ENCODE assay signal across 17 cellular contexts in genomic region chr3:157585386-157585785, GRCh38.
DNase-seq lines count a peak whose midpoint lies in the region; ATAC-seq and TF ChIP-seq lines count a peak whose summit lies in the region.
"Had no signal": no experiment of that assay in that cellular context is flagged by ENCODE, and none has a peak within 500 bp of the region (broad histone marks: within the 10 kb centered on the region; RNA-seq: fewer than 3 reads in every experiment).

No MANE protein-coding gene starts in this region.

- no peaks in the 10 kb centered on the region for H3K4me1 ChIP-seq in testis
- H3K4me1 ChIP-seq: BLaER1 had no signal

- no peak overlapping the region for H3K27ac Mint-ChIP-seq in T-helper 17 cell
- H3K27ac Mint-ChIP-seq: CD8-positive, alpha-beta memory T cell had no signal

- intact Hi-C loops in testis (cut with DNase I; ENCODE audit: low total_unique reads): no loop called here
- intact Hi-C loops in cardiac septum (cut with DNase I): no loop called here

- no peak for TF ChIP-seq POLR2A in testis (IDR thresholded peaks at IDR 0.05)

- peaks cover 23% of the 10 kb centered on the region for H3K27me3 Mint-ChIP-seq in T-helper 17 cell

- TF ChIP-seq CTCF in testis (IDR thresholded peaks at IDR 0.05): no peak

- H3K4me3 ChIP-seq in testis: no peak overlapping the region
- H3K4me3 ChIP-seq: BLaER1, GM12878, GM23248 had no signal

- ATAC-seq in T-helper 17 cell: no peak
- ATAC-seq: GM12878, HCT116 had no signal

- WGBS in testis, 2 donors: 61 to 84% methylated on average over 12 of the region's 12 CpGs

- DNase-seq in NCI-H2196 (lab: John Stamatoyannopoulos, UW; ENCODE audit: unreplicated experiment): peak; percentile 20
- DNase-seq in NCI-H2196 treated with DMSO at 0.1 percent for 48 hours (lab: John Stamatoyannopoulos, UW; ENCODE audit: unreplicated experiment): no peak
- peak; percentile 8 for DNase-seq in HK-2 (ENCODE audit: unreplicated experiment)
- peak; percentile 49 for DNase-seq in astrocyte of the hippocampus (ENCODE audit: low read depth, low spot score)
- DNase-seq in testis: peak; percentile 81
- no peak for DNase-seq in T-helper 17 cell
- no peak for DNase-seq in activated naive CD4-positive, alpha-beta T cell treated with Interleukin-2 at 50 U/mL for 16 hours
- no peak for DNase-seq in cardiac septum (ENCODE audit: low spot score)
- DNase-seq: 8988T; AML-193; CD8-positive, alpha-beta memory T cell; DMS 273 treated with DMSO at 0.1 percent for 48 hours; GM23248 had no signal

- peak overlapping the region in 1 of 2 donors; percentile 19 for H3K27ac ChIP-seq in testis
- H3K27ac ChIP-seq: BLaER1, GM23248, HL-60 had no signal

- H3K27me3 ChIP-seq in testis: no peaks in the 10 kb centered on the region
- H3K27me3 ChIP-seq: BLaER1 had no signal

- no peak overlapping the region for H3K4me3 Mint-ChIP-seq in T-helper 17 cell
- H3K4me3 Mint-ChIP-seq: CD8-positive, alpha-beta memory T cell had no signal

- no peaks in the 10 kb centered on the region for H3K36me3 Mint-ChIP-seq in T-helper 17 cell (ENCODE audit: low read depth)
- H3K36me3 Mint-ChIP-seq: CD8-positive, alpha-beta memory T cell had no signal

- no peaks in the 10 kb centered on the region for H3K4me1 Mint-ChIP-seq in T-helper 17 cell
- H3K4me1 Mint-ChIP-seq: CD8-positive, alpha-beta memory T cell had no signal

- H3K36me3 ChIP-seq in testis (ENCODE audit: low read depth, missing control alignments): no peaks in the 10 kb centered on the region
- H3K36me3 ChIP-seq: BLaER1 had no signal

- no peaks in the 10 kb centered on the region for H3K9me3 ChIP-seq in testis
- no peaks in the 10 kb centered on the region for H3K9me3 ChIP-seq in T-helper 17 cell (ENCODE audit: control insufficient read depth, low read length, poor library complexity, severe bottlenecking)
- H3K9me3 ChIP-seq: BLaER1 had no signal

Comparison
In these comparisons a context has a peak if more than half of its experiments do, and no peak if none do; other contexts are left out.
1. DNase-seq: peak in NCI-H2196 (single experiment), HK-2 (single experiment), astrocyte of the hippocampus (single experiment) and testis (single experiment); none in NCI-H2196 treated with DMSO at 0.1 percent for 48 hours (single experiment), T-helper 17 cell (0 of 3), activated naive CD4-positive, alpha-beta T cell treated with Interleukin-2 at 50 U/mL for 16 hours (single experiment) and cardiac septum (single experiment).